ENCODE assay signal across 29 cellular contexts in the genomic region with DNA sequence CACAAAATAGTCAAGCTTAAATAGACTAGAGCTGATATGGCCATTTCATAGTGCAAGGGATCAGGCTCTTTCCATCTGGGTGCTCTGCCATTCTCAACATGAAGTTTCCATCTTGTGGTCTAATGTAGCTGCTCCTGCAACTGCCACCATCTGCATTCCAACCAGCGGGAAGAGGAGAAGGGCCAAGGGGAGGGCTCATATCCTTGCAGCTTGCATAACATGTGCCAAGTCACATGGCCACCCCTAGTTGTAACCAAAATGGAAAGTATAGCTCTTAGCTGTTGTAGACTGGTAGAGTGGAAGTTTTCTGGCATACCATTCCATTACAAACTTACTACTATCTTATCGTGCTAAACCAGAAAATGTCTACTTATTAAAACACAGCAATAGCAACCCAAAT.
"Had no signal": no experiment of that assay in that cellular context is flagged by ENCODE, and none has a peak within 500 bp of the region (broad histone marks: within the 10 kb centered on the region; RNA-seq: fewer than 3 reads in every experiment).

No MANE protein-coding gene starts in this region.

- ATAC-seq: esophagus mucosa; foreskin keratinocyte; gastroesophageal sphincter; heart left ventricle; left lobe of liver; mucosa of descending colon; naive thymus-derived CD4-positive, alpha-beta T cell; stimulated activated effector memory CD8-positive, alpha-beta T cell treated with anti-CD3 and anti-CD28 coated beads, Interleukin-12 subunit alpha, Interleukin-12 subunit beta, amount 100 ng/mL, for 72 hours had no signal

- H3K4me1 ChIP-seq: heart left ventricle, prostate gland, sigmoid colon, stomach, thyroid gland, vagina had no signal

- H3K36me3 ChIP-seq: gastroesophageal sphincter, heart left ventricle, neural progenitor cell, prostate gland, right atrium auricular region, sigmoid colon, stomach, thyroid gland, vagina had no signal

- H3K4me3 ChIP-seq: gastroesophageal sphincter, heart left ventricle, hepatocyte, mucosa of descending colon, neural progenitor cell, prostate gland, right atrium auricular region, sigmoid colon, stomach, thyroid gland, vagina had no signal

- H3K9me3 ChIP-seq: mucosa of descending colon, prostate gland, thyroid gland, vagina had no signal

- H3K36me3 Mint-ChIP-seq: mesothelial cell of epicardium; neural progenitor cell; stimulated activated effector memory CD8-positive, alpha-beta T cell treated with anti-CD3 and anti-CD28 coated beads, Interleukin-12 subunit alpha, Interleukin-12 subunit beta, amount 100 ng/mL, for 72 hours had no signal

- H3K4me3 Mint-ChIP-seq: dendritic cell treated with granulocyte-macrophage colony-stimulating factor and Interleukin-4, amounts not matched to agents 40 ng/mL and 50 ng/mL, for 4 days; endodermal cell; mesothelial cell of epicardium; naive thymus-derived CD4-positive, alpha-beta T cell; nephron; neural progenitor cell; stimulated activated effector memory CD8-positive, alpha-beta T cell treated with anti-CD3 and anti-CD28 coated beads, Interleukin-12 subunit alpha, Interleukin-12 subunit beta, amount 100 ng/mL, for 72 hours had no signal

- H3K9me3 Mint-ChIP-seq: stimulated activated effector memory CD8-positive, alpha-beta T cell treated with anti-CD3 and anti-CD28 coated beads, Interleukin-12 subunit alpha, Interleukin-12 subunit beta, amount 100 ng/mL, for 72 hours had no signal

- H3K27ac ChIP-seq: epithelial cell of prostate, foreskin keratinocyte, gastroesophageal sphincter, heart left ventricle, hepatocyte, neural progenitor cell, prostate gland, right atrium auricular region, sigmoid colon, stomach, thyroid gland, vagina had no signal

- H3K27me3 Mint-ChIP-seq: dendritic cell treated with granulocyte-macrophage colony-stimulating factor and Interleukin-4, amounts not matched to agents 40 ng/mL and 50 ng/mL, for 4 days; naive thymus-derived CD4-positive, alpha-beta T cell had no signal

- DNase-seq: effector CD8-positive, alpha-beta T cell; endodermal cell; foreskin keratinocyte; heart left ventricle; kidney; mesenchymal stem cell; mucosa of descending colon; naive thymus-derived CD4-positive, alpha-beta T cell; nucleus accumbens; sigmoid colon; stimulated activated CD4-positive, alpha-beta T cell treated with anti-CD3 and anti-CD28 coated beads, Interleukin-2, amount 100 ng/mL, for 24 hours; stimulated activated CD4-positive, alpha-beta T cell treated with anti-CD3 and anti-CD28 coated beads, Interleukin-4, amount 100 ng/mL, for 24 hours; stimulated activated naive CD4-positive, alpha-beta T cell treated with Interleukin-2 at 50 U/mL for 16 hours; stomach; thyroid gland; trophoblast cell had no signal

- H3K27me3 ChIP-seq: foreskin keratinocyte, gastroesophageal sphincter, heart left ventricle, hepatocyte, neural progenitor cell, right atrium auricular region, sigmoid colon, stomach, thyroid gland, vagina had no signal

- H3K27ac Mint-ChIP-seq: dendritic cell treated with granulocyte-macrophage colony-stimulating factor and Interleukin-4, amounts not matched to agents 40 ng/mL and 50 ng/mL, for 4 days; endodermal cell; mesothelial cell of epicardium; naive thymus-derived CD4-positive, alpha-beta T cell; nephron; neural progenitor cell; stimulated activated effector memory CD8-positive, alpha-beta T cell treated with anti-CD3 and anti-CD28 coated beads, Interleukin-12 subunit alpha, Interleukin-12 subunit beta, amount 100 ng/mL, for 72 hours had no signal
